In the genomic region with DNA sequence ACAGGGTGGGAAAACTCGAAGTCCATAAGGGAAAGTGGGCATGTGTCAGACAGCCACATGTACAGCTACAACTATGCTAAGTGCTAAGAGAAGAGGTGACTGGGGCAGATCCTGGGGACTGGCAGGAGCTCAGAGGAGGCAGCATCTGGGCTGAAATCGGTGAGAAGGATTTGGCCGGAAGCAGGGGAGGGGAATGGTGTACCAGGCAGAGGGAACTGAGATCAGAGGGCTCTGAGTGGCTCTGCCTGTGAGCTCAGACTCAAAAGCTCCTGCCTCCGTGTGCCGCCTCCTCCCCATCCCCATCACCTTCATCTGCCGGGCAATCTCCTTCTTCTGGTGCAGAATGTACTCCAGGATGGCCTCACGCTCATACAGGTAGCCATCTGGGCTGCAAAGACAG, we compare ENCODE assay signal across 14 cellular contexts. TPM values are rescaled to one million over a fixed set of nuclear protein-coding genes. Genes with fewer than 3 reads are reported as not detected.
DNase-seq lines count a peak whose midpoint lies in the region; ATAC-seq lines count a peak whose summit lies in the region.
"Had no signal": no experiment of that assay in that cellular context is flagged by ENCODE, and none has a peak within 500 bp of the region (broad histone marks: within the 10 kb centered on the region; RNA-seq: fewer than 3 reads in every experiment).

No MANE protein-coding gene starts in this region.

- H3K36me3 Mint-ChIP-seq in stimulated activated naive CD8-positive, alpha-beta T cell treated with anti-CD3 and anti-CD28 coated beads, Interleukin-15, Interleukin-2, amounts not matched to agents 100 ng/mL and 50 ng/mL, for 24 hours (ENCODE audit: low read depth): peaks cover 42% of the 10 kb centered on the region

- peak overlapping the region; percentile 73 for H3K4me3 Mint-ChIP-seq in stimulated activated naive CD8-positive, alpha-beta T cell treated with anti-CD3 and anti-CD28 coated beads, Interleukin-15, Interleukin-2, amounts not matched to agents 100 ng/mL and 50 ng/mL, for 24 hours

- no peak for ATAC-seq in HG03571 (IDR thresholded peaks at IDR 0.05; ENCODE audit: unreplicated experiment)
- no peak for ATAC-seq in GM21576 (IDR thresholded peaks at IDR 0.05; ENCODE audit: unreplicated experiment)
- ATAC-seq: esophagus mucosa, GM12878, right cardiac atrium had no signal

- peaks cover 78% of the 10 kb centered on the region for H3K4me1 Mint-ChIP-seq in stimulated activated naive CD8-positive, alpha-beta T cell treated with anti-CD3 and anti-CD28 coated beads, Interleukin-15, Interleukin-2, amounts not matched to agents 100 ng/mL and 50 ng/mL, for 24 hours (ENCODE audit: low read depth)

- no peaks in the 10 kb centered on the region for H3K27me3 Mint-ChIP-seq in stimulated activated naive CD8-positive, alpha-beta T cell treated with anti-CD3 and anti-CD28 coated beads, Interleukin-15, Interleukin-2, amounts not matched to agents 100 ng/mL and 50 ng/mL, for 24 hours

- peak; percentile 69 for DNase-seq in activated effector memory CD4-positive, alpha-beta T cell treated with anti-CD3 and anti-CD28 coated beads, Interleukin-2, amount 50 U/mL, for 16 hours
- no peak for DNase-seq in activated effector memory CD4-positive, alpha-beta T cell treated with Interleukin-2 at 50 U/mL for 16 hours
- peak; percentile 38 for DNase-seq in activated T-cell treated with anti-CD3 and anti-CD28 coated beads, Interleukin-2, amount 50 U/mL, for 1 hour
- peak; percentile 9 for DNase-seq in effector CD8-positive, alpha-beta T cell (lab: John Stamatoyannopoulos, UW)
- no peak for DNase-seq in SK-N-DZ (ENCODE audit: low spot score)
- DNase-seq: mammary epithelial cell, NCI-H187 treated with DMSO at 0.1 percent for 48 hours, NCI-H526 treated with DMSO at 0.1 percent for 48 hours, right cardiac atrium had no signal

- peak overlapping the region; percentile 94 for H3K27ac Mint-ChIP-seq in stimulated activated naive CD8-positive, alpha-beta T cell treated with anti-CD3 and anti-CD28 coated beads, Interleukin-15, Interleukin-2, amounts not matched to agents 100 ng/mL and 50 ng/mL, for 24 hours

- no peaks in the 10 kb centered on the region for H3K9me3 Mint-ChIP-seq in stimulated activated naive CD8-positive, alpha-beta T cell treated with anti-CD3 and anti-CD28 coated beads, Interleukin-15, Interleukin-2, amounts not matched to agents 100 ng/mL and 50 ng/mL, for 24 hours

RNA-seq across cellular contexts. Expression of a gene that starts 21.8 kb away (rescaled TPM):
- 86.0 and 94.2 TPM in 2 replicates for polyA plus RNA-seq in SK-N-DZ (2014; cell fraction: cytosol; rRNA removed)
- polyA plus RNA-seq in SK-N-DZ (2014; cell fraction: nucleus; rRNA removed): 62.2 and 63.6 TPM in 2 replicates

RNA-seq across cellular contexts. Expression of a gene that starts 22.5 kb away (rescaled TPM):
- polyA plus RNA-seq in SK-N-DZ (2014; cell fraction: cytosol; rRNA removed): 0.31 and 0.67 TPM in 2 replicates
- 0.67 TPM in 1 of 2 replicates, not detected in the other for polyA plus RNA-seq in SK-N-DZ (2014; cell fraction: nucleus; rRNA removed)

RNA-seq across cellular contexts. Expression of a gene that starts 30.8 kb away (rescaled TPM):
- polyA plus RNA-seq in SK-N-DZ (2014; cell fraction: cytosol; rRNA removed): 6.9 and 16.4 TPM in 2 replicates
- 7.5 and 25.5 TPM in 2 replicates for polyA plus RNA-seq in SK-N-DZ (2014; cell fraction: nucleus; rRNA removed)

RNA-seq across cellular contexts. Expression of a gene that starts 32.4 kb away (rescaled TPM):
- 1.3 and 2.3 TPM in 2 replicates for polyA plus RNA-seq in SK-N-DZ (2014; cell fraction: cytosol; rRNA removed)
- polyA plus RNA-seq in SK-N-DZ (2014; cell fraction: nucleus; rRNA removed): 2.0 and 3.1 TPM in 2 replicates

RNA-seq across cellular contexts. Expression of a gene that starts 46.1 kb away (rescaled TPM):
- polyA plus RNA-seq in SK-N-DZ (2014; cell fraction: cytosol; rRNA removed): 6.2 and 10.0 TPM in 2 replicates
- polyA plus RNA-seq in SK-N-DZ (2014; cell fraction: nucleus; rRNA removed): 12.9 and 20.4 TPM in 2 replicates

Comparison
In these comparisons a context has a peak if more than half of its experiments do, and no peak if none do; other contexts are left out.
1. DNase-seq: peak in activated effector memory CD4-positive, alpha-beta T cell treated with anti-CD3 and anti-CD28 coated beads, Interleukin-2, amount 50 U/mL, for 16 hours (single experiment), activated T-cell treated with anti-CD3 and anti-CD28 coated beads, Interleukin-2, amount 50 U/mL, for 1 hour (single experiment) and effector CD8-positive, alpha-beta T cell (single experiment); none in activated effector memory CD4-positive, alpha-beta T cell treated with Interleukin-2 at 50 U/mL for 16 hours (single experiment) and SK-N-DZ (single experiment).